Comparison of ENCODE assay signal across 9 cellular contexts in the genomic region with DNA sequence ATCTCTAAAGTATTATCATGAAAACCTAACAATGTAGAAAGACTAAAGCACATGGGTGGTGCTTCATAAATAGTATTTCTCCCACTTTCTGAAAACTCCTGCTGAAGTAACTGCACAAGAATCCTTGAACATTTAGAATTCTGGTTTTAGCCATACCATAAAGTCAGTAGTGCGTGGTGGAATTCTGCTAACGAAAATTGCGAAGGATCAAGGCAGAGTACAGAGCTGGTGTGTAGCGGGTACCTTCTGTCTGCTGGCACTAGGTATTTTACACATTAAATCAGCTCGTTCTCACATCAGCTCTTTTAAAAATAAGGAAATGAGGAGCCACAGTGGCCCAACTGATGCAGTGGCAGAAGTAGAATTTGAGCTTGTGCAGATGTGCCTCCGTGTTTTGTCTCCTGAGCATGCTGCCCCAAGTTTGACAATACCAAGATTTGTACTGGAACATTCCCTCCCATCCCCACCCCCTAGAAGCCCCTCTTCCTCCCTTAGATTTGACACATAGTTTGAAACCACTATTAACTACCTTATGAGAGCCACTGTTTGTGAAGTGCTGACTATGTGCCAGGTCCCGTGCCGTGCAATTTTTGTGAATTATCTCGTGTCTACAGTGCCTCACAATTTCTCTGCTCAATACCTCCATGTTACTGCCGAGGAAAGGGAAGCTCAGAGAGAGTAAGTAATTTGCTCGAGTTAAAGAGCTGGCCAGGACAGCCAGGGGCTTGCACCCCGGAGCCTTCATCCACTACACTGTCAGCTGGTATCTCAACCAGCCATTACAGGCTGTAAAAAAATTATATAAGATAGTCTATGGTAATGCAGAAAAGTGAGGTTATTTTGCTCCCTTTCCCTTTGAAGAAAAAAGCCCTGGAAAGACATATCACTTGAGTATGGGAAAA.
DNase-seq lines count a peak whose midpoint lies in the region; ATAC-seq and TF ChIP-seq lines count a peak whose summit lies in the region.
"Had no signal": no experiment of that assay in that cellular context is flagged by ENCODE, and none has a peak within 500 bp of the region (broad histone marks: within the 10 kb centered on the region; RNA-seq: fewer than 3 reads in every experiment).

No MANE protein-coding gene starts in this region.

- WGBS in esophagus, 2 donors = 48 to 58% methylated on average over 12 of the region's 12 CpGs
- 56 to 69% (median 63%) methylated on average over 12 of the region's 12 CpGs for WGBS in stomach, 5 donors

- no peaks in the 10 kb centered on the region for H3K27me3 ChIP-seq in esophagus (ENCODE audit: control insufficient read depth in 1 of 2, insufficient read depth in 2 of 2, low read length in 2 of 2)
- no peaks in the 10 kb centered on the region for H3K27me3 ChIP-seq in stomach

- peaks cover 23% of the 10 kb centered on the region for H3K4me1 Mint-ChIP-seq in T-helper 2 cell treated with Interferon-gamma antibody and Interleukin-4, amounts not matched to agents 5 μg/mL and 100 μg/mL, for 36 hours (ENCODE audit: low read depth)

- no peak overlapping the region for H3K4me3 ChIP-seq in esophagus (ENCODE audit: low read depth in 1 of 2, low read length in 2 of 2)
- no peak overlapping the region for H3K4me3 ChIP-seq in stomach

- peaks cover 2 to 11% of the 10 kb centered on the region in 2 donors for H3K4me1 ChIP-seq in esophagus (ENCODE audit: control insufficient read depth in 2 of 2, insufficient read depth in 2 of 2, low read length in 1 of 2)
- peaks cover 30 to 65% (median 49%) of the 10 kb centered on the region in 4 donors for H3K4me1 ChIP-seq in stomach

- intact Hi-C loops in stomach (cut with DNase I; ENCODE audit: low total_unique reads) = no loop called here

- peak; percentile 6 for ATAC-seq in GM19351 (IDR thresholded peaks at IDR 0.05; ENCODE audit: unreplicated experiment)
- peak; percentile 11 for ATAC-seq in HG03460 (IDR thresholded peaks at IDR 0.05; ENCODE audit: unreplicated experiment)

- TF ChIP-seq POLR2A in stomach (IDR thresholded peaks at IDR 0.05) = no peak

- no peak for TF ChIP-seq EP300 in stomach (IDR thresholded peaks at IDR 0.05)

- no peak overlapping the region for H3K27ac Mint-ChIP-seq in T-helper 2 cell treated with Interferon-gamma antibody and Interleukin-4, amounts not matched to agents 5 μg/mL and 100 μg/mL, for 36 hours
- H3K27ac Mint-ChIP-seq: progenitor cell of endocrine pancreas had no signal

- no peaks in the 10 kb centered on the region for H3K9me3 Mint-ChIP-seq in T-helper 2 cell treated with Interferon-gamma antibody and Interleukin-4, amounts not matched to agents 5 μg/mL and 100 μg/mL, for 36 hours

- H3K27ac ChIP-seq in esophagus (ENCODE audit: low read depth in 2 of 2, low read length in 1 of 2) (peak overlapping the region; percentile 85), stomach (peak overlapping the region; percentile 36 to 87 (median 79))

- H3K9me3 ChIP-seq in esophagus (ENCODE audit: control insufficient read depth in 2 of 2, insufficient read depth in 1 of 2, low read depth in 1 of 2, low read length in 1 of 2) (no peaks in the 10 kb centered on the region), stomach (no peaks in the 10 kb centered on the region)

- no peak overlapping the region for H3K4me3 Mint-ChIP-seq in T-helper 2 cell treated with Interferon-gamma antibody and Interleukin-4, amounts not matched to agents 5 μg/mL and 100 μg/mL, for 36 hours

- no peaks in the 10 kb centered on the region for H3K36me3 Mint-ChIP-seq in T-helper 2 cell treated with Interferon-gamma antibody and Interleukin-4, amounts not matched to agents 5 μg/mL and 100 μg/mL, for 36 hours (ENCODE audit: low read depth)

- DNase-seq in stomach (no peak), midbrain (lab: John Stamatoyannopoulos, UW) (no peak), inferior parietal cortex (ENCODE audit: extremely low spot score) (no peak)
- no peak for DNase-seq in T-helper 2 cell treated with Interferon-gamma antibody and Interleukin-4, amounts not matched to agents 5 μg/mL and 100 μg/mL, for 36 hours (ENCODE audit: low spot score)
- DNase-seq in activated CD4-positive, alpha-beta T cell treated with anti-CD3 and anti-CD28 coated beads, Interleukin-2, amount 50 U/mL, for 1 hour = no peak

- no peak for TF ChIP-seq CTCF in stomach (IDR thresholded peaks at IDR 0.05)

- H3K36me3 ChIP-seq in esophagus (ENCODE audit: control insufficient read depth in 2 of 2, insufficient read depth in 2 of 2, low read length in 1 of 2) = peaks cover 0 to 2% of the 10 kb centered on the region in 2 donors
- H3K36me3 ChIP-seq in stomach = no peaks in the 10 kb centered on the region

- peaks cover 26% of the 10 kb centered on the region for H3K27me3 Mint-ChIP-seq in T-helper 2 cell treated with Interferon-gamma antibody and Interleukin-4, amounts not matched to agents 5 μg/mL and 100 μg/mL, for 36 hours (ENCODE audit: low read depth)
- H3K27me3 Mint-ChIP-seq: progenitor cell of endocrine pancreas had no signal
